ENCODE assay signal across 13 cellular contexts in the genomic region with DNA sequence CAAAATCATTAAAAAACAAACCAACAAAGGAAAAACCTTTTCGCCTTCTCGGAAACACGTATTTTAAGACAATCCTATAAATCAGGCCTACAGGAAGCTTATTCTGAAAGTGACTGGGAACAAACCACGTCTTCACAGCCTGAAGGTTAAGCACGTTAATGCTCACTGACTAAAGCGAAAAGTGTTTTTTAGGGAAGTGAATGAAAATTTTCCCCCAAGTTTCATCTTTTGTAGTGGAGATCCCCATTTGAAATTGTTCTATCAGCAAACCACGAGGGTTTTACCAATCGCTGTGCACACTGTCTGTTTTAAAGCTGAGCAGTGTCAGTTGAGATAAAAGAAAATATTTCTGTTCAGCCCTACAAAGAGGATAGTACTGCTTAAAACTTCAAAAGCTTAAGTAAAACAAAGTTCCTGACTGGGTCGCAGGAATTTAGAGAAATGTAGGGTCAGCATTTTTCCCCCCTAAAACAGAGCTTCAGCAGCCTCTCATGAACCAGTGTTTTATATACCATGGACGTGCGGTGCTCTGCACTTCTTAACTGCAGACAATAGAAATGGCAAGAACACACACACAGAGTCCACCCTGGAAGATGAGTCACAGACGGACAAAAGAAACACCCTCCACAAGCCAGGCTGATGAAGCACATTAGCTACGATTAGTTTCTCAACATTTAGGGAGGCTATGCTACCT. TPM values are rescaled to one million over a fixed set of nuclear protein-coding genes. Genes with fewer than 3 reads are reported as not detected.
DNase-seq lines count a peak whose midpoint lies in the region; ATAC-seq and TF ChIP-seq lines count a peak whose summit lies in the region.
"Had no signal": no experiment of that assay in that cellular context is flagged by ENCODE, and none has a peak within 500 bp of the region (broad histone marks: within the 10 kb centered on the region; RNA-seq: fewer than 3 reads in every experiment).

No MANE protein-coding gene starts in this region.

- no peak overlapping the region for H3K23ac ChIP-seq in IMR-90 (ENCODE audit: low read depth, low read length)

- no peaks in the 10 kb centered on the region for H3K79me1 ChIP-seq in IMR-90 (ENCODE audit: low read depth in 1 of 2, low read length in 2 of 2)

- H3K9me1 ChIP-seq in IMR-90 (ENCODE audit: insufficient read depth, low read length) = no peaks in the 10 kb centered on the region

- no peak overlapping the region for H3K4me2 ChIP-seq in IMR-90 (ENCODE audit: low read depth, low read length)

- WGBS in IMR-90 (ENCODE audit: extremely low coverage in 2 of 2, insufficient read length in 1 of 2), 2 experiments = no CpG with 5 or more reads among the region's 13 CpGs

- H3K4me1 ChIP-seq in IMR-90 (ENCODE audit: control insufficient read depth, insufficient read depth, low read length) (no peaks in the 10 kb centered on the region), iPS-18a (ENCODE audit: control insufficient read depth, low read depth, low read length) (peaks cover 78% of the 10 kb centered on the region)
- H3K4me1 ChIP-seq: parathyroid adenoma had no signal

- intact Hi-C loops in IMR-90 (cut with micrococcal nuclease) = no loop called here
- intact Hi-C loops in CD4-positive, alpha-beta T cell (cut with DNase I, micrococcal nuclease) = no loop called here

- H2AFZ ChIP-seq in IMR-90 (replicated peaks; ENCODE audit: low read length, poor library complexity) = no peak overlapping the region
- H2AFZ ChIP-seq: parathyroid adenoma had no signal

- H3K36me3 ChIP-seq in IMR-90 (ENCODE audit: control insufficient read depth, insufficient read depth, low read length) (no peaks in the 10 kb centered on the region), brain microvascular endothelial cell (replicated peaks) (no peaks in the 10 kb centered on the region), iPS-18a (ENCODE audit: control insufficient read depth, low read depth, low read length) (no peaks in the 10 kb centered on the region)
- H3K36me3 ChIP-seq: vagina had no signal

- POLR2A ChIA-PET in IMR-90 (lab: Charles Lee; ENCODE audit: unreplicated experiment) = no interaction called here
- POLR2A ChIA-PET in CD4-positive, alpha-beta T cell (lab: Charles Lee) = interaction anchor here (0.6 to 1.3 kb wide), 3 partner anchors 11 to 1684 kb away, joined by 3 read pairs; no protein-coding TSS in a partner anchor

- H3K4me1 Mint-ChIP-seq in CD4-positive, alpha-beta T cell (ENCODE audit: low read depth) = peaks cover 7% of the 10 kb centered on the region

- H3K4me3 Mint-ChIP-seq in CD4-positive, alpha-beta T cell = no peak overlapping the region

- H3K27ac ChIP-seq in IMR-90 (ENCODE audit: insufficient read depth, low read length) (no peak overlapping the region), brain microvascular endothelial cell (peak overlapping the region; percentile 69), iPS-18a (ENCODE audit: low read length) (peak overlapping the region; percentile 19)
- no peak overlapping the region for H3K27ac ChIP-seq in CD4-positive, alpha-beta T cell (ENCODE audit: low read depth, low read length)
- H3K27ac ChIP-seq: parathyroid adenoma, vagina had no signal

- H2BK20ac ChIP-seq in IMR-90 (ENCODE audit: low read depth, low read length) = no peak overlapping the region

- no peak overlapping the region for H2BK5ac ChIP-seq in IMR-90 (ENCODE audit: low read depth, low read length, poor library complexity, severe bottlenecking)

- H2AK5ac ChIP-seq in IMR-90 (ENCODE audit: low read depth, low read length) = no peak overlapping the region

- H3K27me3 ChIP-seq in IMR-90 (ENCODE audit: control insufficient read depth, insufficient read depth, low read length) (peaks cover 37% of the 10 kb centered on the region), brain microvascular endothelial cell (replicated peaks) (no peaks in the 10 kb centered on the region), iPS-18a (ENCODE audit: control insufficient read depth, insufficient read depth, low read length) (no peaks in the 10 kb centered on the region)
- no peaks in the 10 kb centered on the region for H3K27me3 ChIP-seq in CD4-positive, alpha-beta T cell (ENCODE audit: control insufficient read depth, insufficient read depth, low read length)
- H3K27me3 ChIP-seq: vagina had no signal

- H2AK9ac ChIP-seq in IMR-90 (replicated peaks; ENCODE audit: low read depth, low read length, poor library complexity) = no peak overlapping the region

- no peak overlapping the region for H4K91ac ChIP-seq in IMR-90 (ENCODE audit: insufficient read depth, low read depth, low read length)

- no peaks in the 10 kb centered on the region for H4K20me1 ChIP-seq in IMR-90 (ENCODE audit: insufficient read depth, low read length)

- in situ Hi-C loops in IMR-90 (cut with MboI; ENCODE audit: low sequenced_read_pairs) = no loop called here
- in situ Hi-C loops in brain microvascular endothelial cell (cut with HindIII; ENCODE audit: low pct_ligation_motif_present, low sequenced_read_pairs) = no loop called here

- H3K14ac ChIP-seq in IMR-90 (replicated peaks; ENCODE audit: low read depth, low read length) = no peak overlapping the region

- H3K4ac ChIP-seq in IMR-90 (ENCODE audit: low read depth, low read length) = no peak overlapping the region

- no peak overlapping the region for H3K9ac ChIP-seq in IMR-90 (ENCODE audit: low read depth, low read length)
- H3K9ac ChIP-seq in iPS-18a (ENCODE audit: low read length) = peak overlapping the region; percentile 5
- H3K9ac ChIP-seq: parathyroid adenoma had no signal

- H3K4me3 ChIP-seq in IMR-90 (ENCODE audit: insufficient read depth, low read depth, low read length) = no peak overlapping the region
- H3K4me3 ChIP-seq in brain microvascular endothelial cell (ENCODE audit: low read depth, low read length) = no peak overlapping the region
- no peak overlapping the region for H3K4me3 ChIP-seq in iPS-18a (ENCODE audit: low read length)
- H3K4me3 ChIP-seq: vagina had no signal

- H3K9me3 Mint-ChIP-seq in CD4-positive, alpha-beta T cell = no peaks in the 10 kb centered on the region

- peak; percentile 69 for ATAC-seq in IMR-90 (ENCODE audit: low read depth)
- no peak for ATAC-seq in CD4-positive, alpha-beta T cell (ENCODE audit: poor library complexity)
- ATAC-seq: HCT116 had no signal

- no peak overlapping the region for H3K18ac ChIP-seq in IMR-90 (ENCODE audit: low read depth, low read length)

- no peak overlapping the region for H3K27ac Mint-ChIP-seq in CD4-positive, alpha-beta T cell

- H3K27me3 Mint-ChIP-seq in CD4-positive, alpha-beta T cell = no peaks in the 10 kb centered on the region

- CTCF ChIA-PET in IMR-90 (lab: Yijun Ruan, JAX) = no interaction called here
- CTCF ChIA-PET in CD4-positive, alpha-beta T cell (lab: Charles Lee) = interaction anchor here (0.9 to 2.0 kb wide), 2 partner anchors 11 to 18 kb away, joined by 3 to 5 read pairs; no protein-coding TSS in a partner anchor

- TF ChIP-seq POLR2A in IMR-90 (IDR thresholded peaks at IDR 0.05; ENCODE audit: low read depth, low read length) = no peak

- no TSS peak for BruUV-seq in IMR-90 (replicated peaks; lab: Mats Ljungman, UMichigan)

- dilution Hi-C loops in IMR-90 (cut with HindIII; ENCODE audit: low sequenced_read_pairs, unreplicated experiment) = no loop called here

- H3K9me3 ChIP-seq in IMR-90 (ENCODE audit: control insufficient read depth, insufficient read depth, low read length) (no peaks in the 10 kb centered on the region), iPS-18a (ENCODE audit: control insufficient read depth, low read depth, low read length) (no peaks in the 10 kb centered on the region)
- H3K9me3 ChIP-seq in CD4-positive, alpha-beta T cell (ENCODE audit: control insufficient read depth, low read length) = no peaks in the 10 kb centered on the region
- H3K9me3 ChIP-seq: vagina had no signal

- TF ChIP-seq CTCF in IMR-90 (conservative IDR thresholded peaks at IDR 0.05; ENCODE audit: low read depth, low read length) = no peak
- TF ChIP-seq CTCF in brain microvascular endothelial cell (IDR thresholded peaks at IDR 0.05; ENCODE audit: low read depth, low read length, missing control alignments) = no peak
- TF ChIP-seq CTCF in CD4-positive, alpha-beta T cell (IDR thresholded peaks at IDR 0.05) = no peak

- H2BK120ac ChIP-seq in IMR-90 (ENCODE audit: low read depth, low read length) = no peak overlapping the region

- TF ChIP-seq RAD21 in IMR-90 (IDR thresholded peaks at IDR 0.05; ENCODE audit: low read length) = no peak

- no peak overlapping the region for H4K5ac ChIP-seq in IMR-90 (ENCODE audit: low read depth, low read length)

- H2BK15ac ChIP-seq in IMR-90 (ENCODE audit: low read depth, low read length) = no peak overlapping the region

- no peak overlapping the region for H4K8ac ChIP-seq in IMR-90 (ENCODE audit: low read depth in 2 of 2, low read length in 2 of 2)

- no peak overlapping the region for H3K56ac ChIP-seq in IMR-90 (ENCODE audit: extremely low read depth, insufficient read depth, low read length)

- DNase-seq in IMR-90 (peak; percentile 62), brain microvascular endothelial cell (peak; percentile 80), stromal cell of bone marrow (ENCODE audit: low read depth) (peak; percentile 61), COLO668 (lab: John Stamatoyannopoulos, UW; ENCODE audit: unreplicated experiment) (no peak), midbrain (lab: John Stamatoyannopoulos, UW) (no peak)
- DNase-seq in CD4-positive, alpha-beta T cell = no peak
- DNase-seq: cortex of kidney, DND-41, NCI-H1092 had no signal

- no peaks in the 10 kb centered on the region for H3K36me3 Mint-ChIP-seq in CD4-positive, alpha-beta T cell (ENCODE audit: low read depth)

TF ChIP-seq in IMR-90, 13 proteins besides CTCF, POLR2A, EP300 and RAD21 (continues in another document):
- TF ChIP-seq, protein P1, sequence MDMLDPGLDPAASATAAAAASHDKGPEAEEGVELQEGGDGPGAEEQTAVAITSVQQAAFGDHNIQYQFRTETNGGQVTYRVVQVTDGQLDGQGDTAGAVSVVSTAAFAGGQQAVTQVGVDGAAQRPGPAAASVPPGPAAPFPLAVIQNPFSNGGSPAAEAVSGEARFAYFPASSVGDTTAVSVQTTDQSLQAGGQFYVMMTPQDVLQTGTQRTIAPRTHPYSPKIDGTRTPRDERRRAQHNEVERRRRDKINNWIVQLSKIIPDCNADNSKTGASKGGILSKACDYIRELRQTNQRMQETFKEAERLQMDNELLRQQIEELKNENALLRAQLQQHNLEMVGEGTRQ (IDR thresholded peaks at IDR 0.05; ENCODE audit: low read depth, low read length) = no peak

RNA-seq across cellular contexts. Expression of gene SLC22A23, which starts 34.9 kb away (rescaled TPM):
- total RNA-seq in IMR-90 (2012; rRNA removed) = 0.56 and 0.72 TPM in 2 replicates
- 1.1 and 1.6 TPM in 2 replicates for polyA plus RNA-seq in IMR-90 (2012; rRNA removed)
- polyA plus RNA-seq in IMR-90 (2012; cell fraction: cytosol; rRNA removed) = 1.2 and 1.9 TPM in 2 replicates
- polyA plus RNA-seq in IMR-90 (2012; cell fraction: nucleus; rRNA removed; ENCODE audit: low replicate concordance) = 1.9 TPM in 2 replicates
- total RNA-seq in CD4-positive, alpha-beta T cell = 10 to 100 TPM; 13.4 to 13.6 TPM

Comparison
In these comparisons a context has a peak if more than half of its experiments do, and no peak if none do; other contexts are left out.
1. DNase-seq: peak in IMR-90 (single experiment), brain microvascular endothelial cell (single experiment) and stromal cell of bone marrow (single experiment); none in COLO668 (single experiment), CD4-positive, alpha-beta T cell (0 of 10) and midbrain (single experiment).
2. H3K27ac ChIP-seq: peak in brain microvascular endothelial cell (single experiment) and iPS-18a (single experiment); none in IMR-90 (single experiment) and CD4-positive, alpha-beta T cell (single experiment).